Comparison of ENCODE assay signal across 11 cellular contexts in the genomic region with DNA sequence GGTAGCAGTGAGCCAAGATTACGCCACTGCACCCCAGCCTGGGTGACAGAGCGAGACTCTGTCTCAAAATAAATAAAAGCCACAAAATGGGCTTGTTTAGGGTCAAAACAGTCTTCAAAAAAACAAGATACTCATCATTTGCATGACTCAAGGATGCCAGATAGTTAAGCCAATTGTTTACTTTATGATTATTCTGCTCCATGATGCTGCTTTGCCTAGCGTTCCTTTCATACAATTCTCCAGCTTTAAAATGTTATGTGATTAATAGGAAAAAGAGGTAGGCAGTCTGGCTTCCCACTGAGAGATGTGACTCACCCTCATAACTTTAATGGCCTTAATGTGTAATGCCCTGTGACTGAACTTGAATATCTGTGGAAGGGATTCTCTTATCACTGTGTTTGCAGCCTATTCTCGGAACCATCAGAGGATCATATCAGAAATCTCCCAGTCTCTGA.
DNase-seq lines count a peak whose midpoint lies in the region; ATAC-seq, FAIRE-seq and TF ChIP-seq lines count a peak whose summit lies in the region.
"Had no signal": no experiment of that assay in that cellular context is flagged by ENCODE, and none has a peak within 500 bp of the region (broad histone marks: within the 10 kb centered on the region; RNA-seq: fewer than 3 reads in every experiment).

No MANE protein-coding gene starts in this region.

- H3K27me3 Mint-ChIP-seq in naive thymus-derived CD4-positive, alpha-beta T cell = no peaks in the 10 kb centered on the region
- H3K27me3 Mint-ChIP-seq in T-helper 17 cell = no peaks in the 10 kb centered on the region
- H3K27me3 Mint-ChIP-seq: activated CD4-positive, alpha-beta memory T cell treated with anti-CD3 and anti-CD28 coated beads for 36 hours; activated naive CD4-positive, alpha-beta T cell treated with anti-CD3 and anti-CD28 coated beads, Interleukin-2, amount 50 U/mL, for 24 hours had no signal

- no peak for TF ChIP-seq POLR2A in GM12891 (IDR thresholded peaks at IDR 0.05; ENCODE audit: low read depth, low read length)

- no peak overlapping the region for H3K27ac Mint-ChIP-seq in naive thymus-derived CD4-positive, alpha-beta T cell
- H3K27ac Mint-ChIP-seq in T-helper 17 cell = no peak overlapping the region
- H3K27ac Mint-ChIP-seq: activated CD4-positive, alpha-beta memory T cell treated with anti-CD3 and anti-CD28 coated beads for 36 hours; activated naive CD4-positive, alpha-beta T cell treated with anti-CD3 and anti-CD28 coated beads, Interleukin-2, amount 50 U/mL, for 24 hours; stimulated activated effector memory CD8-positive, alpha-beta T cell treated with anti-CD3 and anti-CD28 coated beads, Interleukin-12 subunit alpha, Interleukin-12 subunit beta, amount 100 ng/mL, for 72 hours had no signal

- no peaks in the 10 kb centered on the region for H3K36me3 Mint-ChIP-seq in naive thymus-derived CD4-positive, alpha-beta T cell
- no peaks in the 10 kb centered on the region for H3K36me3 Mint-ChIP-seq in T-helper 17 cell (ENCODE audit: low read depth)
- H3K36me3 Mint-ChIP-seq: activated CD4-positive, alpha-beta memory T cell treated with anti-CD3 and anti-CD28 coated beads for 36 hours; activated naive CD4-positive, alpha-beta T cell treated with anti-CD3 and anti-CD28 coated beads, Interleukin-2, amount 50 U/mL, for 24 hours; stimulated activated effector memory CD8-positive, alpha-beta T cell treated with anti-CD3 and anti-CD28 coated beads, Interleukin-12 subunit alpha, Interleukin-12 subunit beta, amount 100 ng/mL, for 72 hours had no signal

- intact Hi-C loops in naive thymus-derived CD4-positive, alpha-beta T cell (cut with micrococcal nuclease) = no loop called here

- H3K27ac ChIP-seq in caudate nucleus (ENCODE audit: low read depth, low read length) = peak overlapping the region; percentile 61
- no peak overlapping the region for H3K27ac ChIP-seq in naive thymus-derived CD4-positive, alpha-beta T cell (ENCODE audit: low read depth, low read length)

- H3K9me3 Mint-ChIP-seq in naive thymus-derived CD4-positive, alpha-beta T cell = peaks cover 0 to 5% (median 0%) of the 10 kb centered on the region in 11 donors
- H3K9me3 Mint-ChIP-seq: activated CD4-positive, alpha-beta memory T cell treated with anti-CD3 and anti-CD28 coated beads for 36 hours; activated naive CD4-positive, alpha-beta T cell treated with anti-CD3 and anti-CD28 coated beads, Interleukin-2, amount 50 U/mL, for 24 hours had no signal

- CTCF ChIA-PET in naive thymus-derived CD4-positive, alpha-beta T cell (lab: Charles Lee) = no interaction called here

- peak; percentile 93 for DNase-seq in H4 (ENCODE audit: low spot score)
- peak; percentile 23 for DNase-seq in NCI-H345 treated with DMSO at 0.1 percent for 48 hours (lab: John Stamatoyannopoulos, UW; ENCODE audit: unreplicated experiment)
- peak in 3 of 61 donors; percentile 30 to 61 (median 34) for DNase-seq in caudate nucleus (lab: John Stamatoyannopoulos, UW)
- DNase-seq in skeletal muscle cell (ENCODE audit: low read depth) = peak; percentile 27
- DNase-seq in GM12891 (ENCODE audit: insufficient read length, low spot score) = no peak
- no peak for DNase-seq in naive thymus-derived CD4-positive, alpha-beta T cell
- no peak for DNase-seq in T-helper 17 cell
- DNase-seq: activated CD4-positive, alpha-beta memory T cell treated with anti-CD3 and anti-CD28 coated beads for 36 hours; stimulated activated CD4-positive, alpha-beta T cell treated with anti-CD3 and anti-CD28 coated beads, Interleukin-12 subunit alpha, Interleukin-12 subunit beta, amount 100 ng/mL, for 4 hours had no signal

- no peak for ATAC-seq in naive thymus-derived CD4-positive, alpha-beta T cell
- ATAC-seq in T-helper 17 cell = no peak

- no peaks in the 10 kb centered on the region for H3K4me1 ChIP-seq in naive thymus-derived CD4-positive, alpha-beta T cell (ENCODE audit: control insufficient read depth in 2 of 2, insufficient read depth in 2 of 2, low read length in 2 of 2)

- no peaks in the 10 kb centered on the region for H3K9me3 ChIP-seq in naive thymus-derived CD4-positive, alpha-beta T cell (ENCODE audit: control insufficient read depth in 2 of 3, low read length in 3 of 3)
- H3K9me3 ChIP-seq in T-helper 17 cell (ENCODE audit: control insufficient read depth, low read length, poor library complexity, severe bottlenecking) = no peaks in the 10 kb centered on the region

- H3K4me1 Mint-ChIP-seq in naive thymus-derived CD4-positive, alpha-beta T cell = no peaks in the 10 kb centered on the region
- H3K4me1 Mint-ChIP-seq in T-helper 17 cell = no peaks in the 10 kb centered on the region
- H3K4me1 Mint-ChIP-seq: activated naive CD4-positive, alpha-beta T cell treated with anti-CD3 and anti-CD28 coated beads, Interleukin-2, amount 50 U/mL, for 24 hours; stimulated activated effector memory CD8-positive, alpha-beta T cell treated with anti-CD3 and anti-CD28 coated beads, Interleukin-12 subunit alpha, Interleukin-12 subunit beta, amount 100 ng/mL, for 72 hours had no signal

- H3K4me3 ChIP-seq in skeletal muscle cell (ENCODE audit: low read depth, low read length) = no peak overlapping the region
- no peak overlapping the region for H3K4me3 ChIP-seq in naive thymus-derived CD4-positive, alpha-beta T cell (ENCODE audit: low read length)

- H3K4me3 Mint-ChIP-seq in naive thymus-derived CD4-positive, alpha-beta T cell = no peak overlapping the region
- H3K4me3 Mint-ChIP-seq in T-helper 17 cell = no peak overlapping the region
- H3K4me3 Mint-ChIP-seq: activated CD4-positive, alpha-beta memory T cell treated with anti-CD3 and anti-CD28 coated beads for 36 hours; activated naive CD4-positive, alpha-beta T cell treated with anti-CD3 and anti-CD28 coated beads, Interleukin-2, amount 50 U/mL, for 24 hours; stimulated activated effector memory CD8-positive, alpha-beta T cell treated with anti-CD3 and anti-CD28 coated beads, Interleukin-12 subunit alpha, Interleukin-12 subunit beta, amount 100 ng/mL, for 72 hours had no signal

- no peak for FAIRE-seq in GM12891 (lab: Jason Lieb, UNC)

- POLR2A ChIA-PET in naive thymus-derived CD4-positive, alpha-beta T cell (lab: Charles Lee) = no interaction called here

- no peaks in the 10 kb centered on the region for H3K36me3 ChIP-seq in naive thymus-derived CD4-positive, alpha-beta T cell (ENCODE audit: control insufficient read depth in 2 of 3, insufficient read depth in 3 of 3, low read length in 3 of 3)

- no peaks in the 10 kb centered on the region for H3K27me3 ChIP-seq in naive thymus-derived CD4-positive, alpha-beta T cell (ENCODE audit: control insufficient read depth in 2 of 2, insufficient read depth in 2 of 2, low read length in 2 of 2)

TF ChIP-seq in GM12891, 5 proteins besides CTCF, POLR2A, EP300 and RAD21:
- no peak for TF ChIP-seq TAF1 (IDR thresholded peaks at IDR 0.05; ENCODE audit: low read depth, low read length)
- no peak for TF ChIP-seq SPI1 (IDR thresholded peaks at IDR 0.05; ENCODE audit: low read depth, low read length)
- TF ChIP-seq POLR2AphosphoS5 (IDR thresholded peaks at IDR 0.05; ENCODE audit: low read depth, low read length) = no peak
- TF ChIP-seq PAX5 (IDR thresholded peaks at IDR 0.05; ENCODE audit: insufficient read depth, low read length, severe bottlenecking) = no peak
- no peak for TF ChIP-seq POU2F2 (IDR thresholded peaks at IDR 0.05; ENCODE audit: low read depth, low read length)

Comparison
In these comparisons a context has a peak if more than half of its experiments do, and no peak if none do; other contexts are left out.
1. DNase-seq: peak in H4 (single experiment), NCI-H345 treated with DMSO at 0.1 percent for 48 hours (single experiment) and skeletal muscle cell (single experiment); none in GM12891 (single experiment), naive thymus-derived CD4-positive, alpha-beta T cell (0 of 9) and T-helper 17 cell (0 of 3).